9 cellular contexts compared by ENCODE assay signal in the genomic region with DNA sequence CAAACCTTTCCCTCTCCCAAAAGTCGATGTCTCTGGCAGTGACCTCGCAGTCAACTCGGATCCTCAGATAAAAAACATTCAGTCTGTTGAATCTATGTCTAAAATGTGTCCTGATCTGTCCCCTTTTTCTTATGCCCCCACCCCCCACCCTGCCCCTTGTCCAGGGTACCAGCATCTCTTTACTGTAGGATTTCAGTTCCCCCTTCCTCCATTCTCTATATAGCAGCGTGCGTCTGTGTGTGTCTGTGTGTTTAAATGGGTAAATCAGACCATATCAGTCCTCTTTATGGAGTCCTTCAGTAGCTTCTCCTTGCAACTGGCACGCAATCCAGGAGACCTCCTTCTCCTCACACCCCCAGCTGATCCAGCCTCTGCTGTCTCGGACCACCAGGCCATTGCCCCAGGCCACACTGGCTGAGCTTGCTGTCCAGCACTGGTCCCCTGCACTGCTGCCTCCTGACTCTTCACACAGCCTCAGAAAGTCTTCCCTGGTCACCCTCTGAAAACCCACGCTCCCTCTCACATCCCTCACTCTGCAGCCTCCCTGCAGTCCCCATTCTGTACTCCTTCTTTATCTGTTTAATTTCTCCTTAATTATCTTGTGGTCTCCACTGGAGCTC. TPM values are rescaled to one million over a fixed set of nuclear protein-coding genes. Genes with fewer than 3 reads are reported as not detected.
DNase-seq lines count a peak whose midpoint lies in the region; ATAC-seq lines count a peak whose summit lies in the region.
"Had no signal": no experiment of that assay in that cellular context is flagged by ENCODE, and none has a peak within 500 bp of the region (broad histone marks: within the 10 kb centered on the region; RNA-seq: fewer than 3 reads in every experiment).

No MANE protein-coding gene starts in this region.

- peaks cover 26% of the 10 kb centered on the region for H3K4me1 Mint-ChIP-seq in activated CD8-positive, alpha-beta memory T cell treated with anti-CD3 and anti-CD28 coated beads, Interleukin-2, amount 10 ng/mL, durations not matched to agents 7 days and 5 days
- peaks cover 40 to 60% of the 10 kb centered on the region in 2 donors for H3K4me1 Mint-ChIP-seq in stimulated activated naive B cell treated with anti-CD40 and anti-IgM and Interleukin-4, amounts not matched to agents 10 μg/mL and 1 μg/mL and 100 μg/mL, for 72 hours

- no peak for DNase-seq in activated CD8-positive, alpha-beta memory T cell treated with anti-CD3 and anti-CD28 coated beads, Interleukin-2, amount 10 ng/mL, durations not matched to agents 7 days and 5 days
- DNase-seq in activated CD8-positive, alpha-beta memory T cell treated with anti-CD3 and anti-CD28 coated beads, Interleukin-2, amount 50 U/mL, for 48 hours: no peak
- peak; percentile 59 for DNase-seq in NAMALWA (ENCODE audit: low spot score)
- peak; percentile 22 for DNase-seq in ecto neural progenitor cell (ENCODE audit: low spot score)
- no peak for DNase-seq in stimulated activated naive B cell treated with anti-CD40 and anti-IgM and Interleukin-4, amounts not matched to agents 10 μg/mL and 1 μg/mL and 100 μg/mL, for 72 hours
- no peak for DNase-seq in stimulated activated CD8-positive, alpha-beta memory T cell treated with anti-CD3 and anti-CD28 coated beads, Interleukin-4, amount 100 ng/mL, for 48 hours
- DNase-seq in activated CD8-positive, alpha-beta memory T cell treated with anti-CD3 and anti-CD28 coated beads for 24 hours: no peak
- DNase-seq: NCI-H2081 treated with DMSO at 0.1 percent for 48 hours had no signal

- CTCF ChIA-PET in activated CD8-positive, alpha-beta memory T cell treated with anti-CD3 and anti-CD28 coated beads, Interleukin-2, amount 10 ng/mL, durations not matched to agents 7 days and 5 days (lab: Charles Lee): interaction anchor here (0.6 to 11.2 kb wide), 3 partner anchors 31 to 571 kb away, joined by 3 to 289 read pairs (median 3); no protein-coding TSS in a partner anchor

- ATAC-seq in activated CD8-positive, alpha-beta memory T cell treated with anti-CD3 and anti-CD28 coated beads, Interleukin-2, amount 10 ng/mL, durations not matched to agents 7 days and 5 days: no peak
- ATAC-seq in stimulated activated naive B cell treated with anti-CD40 and anti-IgM and Interleukin-4, amounts not matched to agents 10 μg/mL and 1 μg/mL and 100 μg/mL, for 72 hours (replicated peaks): peak; percentile 27 to 33
- no peak for ATAC-seq in HG03342 (IDR thresholded peaks at IDR 0.05; ENCODE audit: unreplicated experiment)

- H3K9me3 Mint-ChIP-seq in activated CD8-positive, alpha-beta memory T cell treated with anti-CD3 and anti-CD28 coated beads, Interleukin-2, amount 10 ng/mL, durations not matched to agents 7 days and 5 days (ENCODE audit: low read depth): no peaks in the 10 kb centered on the region
- no peaks in the 10 kb centered on the region for H3K9me3 Mint-ChIP-seq in stimulated activated naive B cell treated with anti-CD40 and anti-IgM and Interleukin-4, amounts not matched to agents 10 μg/mL and 1 μg/mL and 100 μg/mL, for 72 hours

- H3K36me3 Mint-ChIP-seq in activated CD8-positive, alpha-beta memory T cell treated with anti-CD3 and anti-CD28 coated beads, Interleukin-2, amount 10 ng/mL, durations not matched to agents 7 days and 5 days: no peaks in the 10 kb centered on the region
- H3K36me3 Mint-ChIP-seq in stimulated activated naive B cell treated with anti-CD40 and anti-IgM and Interleukin-4, amounts not matched to agents 10 μg/mL and 1 μg/mL and 100 μg/mL, for 72 hours: peaks cover 15 to 19% of the 10 kb centered on the region in 2 donors

- H3K27me3 Mint-ChIP-seq in activated CD8-positive, alpha-beta memory T cell treated with anti-CD3 and anti-CD28 coated beads, Interleukin-2, amount 10 ng/mL, durations not matched to agents 7 days and 5 days: peaks cover 71% of the 10 kb centered on the region
- no peaks in the 10 kb centered on the region for H3K27me3 Mint-ChIP-seq in stimulated activated naive B cell treated with anti-CD40 and anti-IgM and Interleukin-4, amounts not matched to agents 10 μg/mL and 1 μg/mL and 100 μg/mL, for 72 hours

- no peak overlapping the region for H3K27ac Mint-ChIP-seq in activated CD8-positive, alpha-beta memory T cell treated with anti-CD3 and anti-CD28 coated beads, Interleukin-2, amount 10 ng/mL, durations not matched to agents 7 days and 5 days
- no peak overlapping the region for H3K27ac Mint-ChIP-seq in stimulated activated naive B cell treated with anti-CD40 and anti-IgM and Interleukin-4, amounts not matched to agents 10 μg/mL and 1 μg/mL and 100 μg/mL, for 72 hours

- peak overlapping the region; percentile 10 for H3K4me3 Mint-ChIP-seq in activated CD8-positive, alpha-beta memory T cell treated with anti-CD3 and anti-CD28 coated beads, Interleukin-2, amount 10 ng/mL, durations not matched to agents 7 days and 5 days
- peak overlapping the region; percentile 89 to 93 for H3K4me3 Mint-ChIP-seq in stimulated activated naive B cell treated with anti-CD40 and anti-IgM and Interleukin-4, amounts not matched to agents 10 μg/mL and 1 μg/mL and 100 μg/mL, for 72 hours

RNA-seq across cellular contexts. Expression of a gene that starts 1.5 kb away (rescaled TPM):
- 1 to 10 TPM; 1.2 to 1.9 TPM for total RNA-seq in activated CD8-positive, alpha-beta memory T cell treated with anti-CD3 and anti-CD28 coated beads, Interleukin-2, amount 10 ng/mL, durations not matched to agents 7 days and 5 days

RNA-seq across cellular contexts. Expression of a gene that starts 41.0 kb away (rescaled TPM):
- not detected for total RNA-seq in activated CD8-positive, alpha-beta memory T cell treated with anti-CD3 and anti-CD28 coated beads, Interleukin-2, amount 10 ng/mL, durations not matched to agents 7 days and 5 days

Comparison
In these comparisons a context has a peak if more than half of its experiments do, and no peak if none do; other contexts are left out.
1. ATAC-seq: peak in stimulated activated naive B cell treated with anti-CD40 and anti-IgM and Interleukin-4, amounts not matched to agents 10 μg/mL and 1 μg/mL and 100 μg/mL, for 72 hours (2 of 2); none in activated CD8-positive, alpha-beta memory T cell treated with anti-CD3 and anti-CD28 coated beads, Interleukin-2, amount 10 ng/mL, durations not matched to agents 7 days and 5 days (single experiment) and HG03342 (single experiment).
2. DNase-seq: peak in NAMALWA (single experiment) and ecto neural progenitor cell (single experiment); none in activated CD8-positive, alpha-beta memory T cell treated with anti-CD3 and anti-CD28 coated beads, Interleukin-2, amount 10 ng/mL, durations not matched to agents 7 days and 5 days (single experiment), activated CD8-positive, alpha-beta memory T cell treated with anti-CD3 and anti-CD28 coated beads, Interleukin-2, amount 50 U/mL, for 48 hours (single experiment), stimulated activated naive B cell treated with anti-CD40 and anti-IgM and Interleukin-4, amounts not matched to agents 10 μg/mL and 1 μg/mL and 100 μg/mL, for 72 hours (single experiment), stimulated activated CD8-positive, alpha-beta memory T cell treated with anti-CD3 and anti-CD28 coated beads, Interleukin-4, amount 100 ng/mL, for 48 hours (single experiment) and activated CD8-positive, alpha-beta memory T cell treated with anti-CD3 and anti-CD28 coated beads for 24 hours (single experiment).